ENCODE assay signal across 8 cellular contexts in genomic region chr9:34185778-34186551, GRCh38. TPM values are rescaled to one million over a fixed set of nuclear protein-coding genes. Genes with fewer than 3 reads are reported as not detected.
DNase-seq lines count a peak whose midpoint lies in the region; ATAC-seq, FAIRE-seq and TF ChIP-seq lines count a peak whose summit lies in the region.

No MANE protein-coding gene starts in this region.

- no peak for FAIRE-seq in D721Med (lab: Jason Lieb, UNC)

- H3K9ac ChIP-seq in adipocyte (ENCODE audit: low read length), result peak overlapping the region; percentile 30

- DNase-seq in NCI-H1048 (lab: John Stamatoyannopoulos, UW), result peak; percentile 40
- DNase-seq in adipocyte (ENCODE audit: low read depth), result peak; percentile 79
- DNase-seq in right cardiac atrium, result peak in 2 of 3 donors; percentile 39 to 79
- DNase-seq in spleen, result no peak
- no peak for DNase-seq in D721Med (ENCODE audit: insufficient read length, low spot score)

- TF ChIP-seq POLR2A in spleen (IDR thresholded peaks at IDR 0.05), result no peak

- no peak overlapping the region for H3K27ac ChIP-seq in DOHH2 (ENCODE audit: low read depth, low read length)
- no peak overlapping the region for H3K27ac ChIP-seq in right cardiac atrium (ENCODE audit: low read length)
- H3K27ac ChIP-seq in spleen, result peak overlapping the region in 7 of 8 donors; percentile 47 to 85 (median 73)

- no peaks in the 10 kb centered on the region for H3K27me3 ChIP-seq in DOHH2 (ENCODE audit: control insufficient read depth, low read length)
- no peaks in the 10 kb centered on the region for H3K27me3 ChIP-seq in adipocyte (replicated peaks; ENCODE audit: control insufficient read depth, insufficient read depth, low read length)
- H3K27me3 ChIP-seq in right cardiac atrium (ENCODE audit: control insufficient read depth, insufficient read depth), result no peaks in the 10 kb centered on the region
- H3K27me3 ChIP-seq in spleen (replicated peaks in 1 of 7), result no peaks in the 10 kb centered on the region

- H3K9me3 ChIP-seq in DOHH2 (ENCODE audit: control insufficient read depth, insufficient read depth, low read length) (no peaks in the 10 kb centered on the region), adipocyte (ENCODE audit: control insufficient read depth, low read length) (no peaks in the 10 kb centered on the region), right cardiac atrium (ENCODE audit: control insufficient read depth, low read length) (no peaks in the 10 kb centered on the region), spleen (no peaks in the 10 kb centered on the region)

- H3K4me2 ChIP-seq in DOHH2 (ENCODE audit: low read length), result peak overlapping the region; percentile 10; the same call in 1 of the 2 replicates

- H3K79me2 ChIP-seq in DOHH2 (ENCODE audit: control insufficient read depth, low read length), result peaks cover 95% of the 10 kb centered on the region

- peaks cover 9% of the 10 kb centered on the region for H4K20me1 ChIP-seq in DOHH2 (ENCODE audit: control insufficient read depth, insufficient read depth, low read depth, low read length)

- ATAC-seq in GM21825 (IDR thresholded peaks at IDR 0.05; ENCODE audit: unreplicated experiment) (peak; percentile 79), right cardiac atrium (peak; percentile 95 to 97), GM18873 (IDR thresholded peaks at IDR 0.05; ENCODE audit: low FRiP score, unreplicated experiment) (no peak)

- peaks cover 14% of the 10 kb centered on the region for H3K36me3 ChIP-seq in DOHH2 (ENCODE audit: control insufficient read depth, low read length)
- peaks cover 6% of the 10 kb centered on the region for H3K36me3 ChIP-seq in adipocyte (ENCODE audit: control insufficient read depth, insufficient read depth, low read length, severe bottlenecking)
- peaks cover 0 to 51% (median 3%) of the 10 kb centered on the region in 6 donors for H3K36me3 ChIP-seq in spleen

- peaks cover 51% of the 10 kb centered on the region for H3K4me1 ChIP-seq in DOHH2 (ENCODE audit: control insufficient read depth, low read length)
- peaks cover 34% of the 10 kb centered on the region for H3K4me1 ChIP-seq in adipocyte (ENCODE audit: control insufficient read depth, insufficient read depth, low read length)
- peaks cover 5% of the 10 kb centered on the region for H3K4me1 ChIP-seq in right cardiac atrium (ENCODE audit: control insufficient read depth, insufficient read depth, low read length)
- peaks cover 14 to 92% (median 62%) of the 10 kb centered on the region in 6 donors for H3K4me1 ChIP-seq in spleen

- peaks cover 7% of the 10 kb centered on the region for H3F3A ChIP-seq in DOHH2 (ENCODE audit: control insufficient read depth, insufficient read depth)

- H3K4me3 ChIP-seq in DOHH2 (ENCODE audit: low read length) (no peak overlapping the region), adipocyte (ENCODE audit: low read length) (peak overlapping the region; percentile 52), right cardiac atrium (ENCODE audit: low read length) (no peak overlapping the region), spleen (peak overlapping the region in 1 of 8 donors; percentile 24)

- intact Hi-C loops in right cardiac atrium (cut with DNase I) (loop anchor here in 1 of 4 donors (10.0 kb wide), 1 partner anchor 69 kb away; no protein-coding TSS in a partner anchor), spleen (cut with DNase I; ENCODE audit: low total_unique reads) (no loop called here)

- H3K9me2 ChIP-seq in DOHH2 (replicated peaks; ENCODE audit: control insufficient read depth, low read length), result no peaks in the 10 kb centered on the region

- TF ChIP-seq CTCF in DOHH2 (IDR thresholded peaks at IDR 0.05; ENCODE audit: low read depth, low read length, poor library complexity, severe bottlenecking), result no peak
- TF ChIP-seq CTCF in spleen (IDR thresholded peaks at IDR 0.05 in 8 of 11, conservative IDR thresholded peaks at IDR 0.05 in 3 of 11), result no peak
- no peak for TF ChIP-seq CTCF in D721Med (IDR thresholded peaks at IDR 0.05; ENCODE audit: insufficient read depth, missing control alignments)

- WGBS in right cardiac atrium, result 55% methylated on average over 3 of the region's 3 CpGs
- 47 to 60% (median 54%) methylated on average over 3 of the region's 3 CpGs for WGBS in spleen, 5 donors

RNA-seq across cellular contexts. Expression of gene UBAP1, which starts 7.1 kb away (rescaled TPM):
- total RNA-seq in right cardiac atrium (10 to 100 TPM; 43.6 to 51.1 (median 46.6) TPM), spleen (10 to 100 TPM; 37.4 to 56.0 (median 44.9) TPM)
- polyA plus RNA-seq in right cardiac atrium (31.2 TPM), spleen (10 to 100 TPM; 17.3 to 25.7 (median 20.2) TPM)

RNA-seq across cellular contexts. Expression of gene DCAF12, which starts 59.5 kb away (rescaled TPM):
- total RNA-seq in right cardiac atrium (10 to 100 TPM; 12.0 to 17.1 (median 15.5) TPM), spleen (100 to 1,000 TPM in 1 of 7 donors, 10 to 100 TPM in 6; 36.5 to 107 (median 38.6) TPM)
- polyA plus RNA-seq in right cardiac atrium (8.3 TPM), spleen (10 to 100 TPM in 2 of 3 donors, 1 to 10 TPM in 1; 5.6 to 12.9 (median 11.2) TPM)

Comparison
In these comparisons a context has a peak if more than half of its experiments do, and no peak if none do; other contexts are left out.
1. H3K27ac ChIP-seq: peak in spleen (7 of 8); none in DOHH2 (single experiment) and right cardiac atrium (single experiment).
2. DNase-seq: peak in NCI-H1048 (single experiment), adipocyte (single experiment) and right cardiac atrium (2 of 3); none in spleen (single experiment) and D721Med (single experiment).